In the genomic region with DNA sequence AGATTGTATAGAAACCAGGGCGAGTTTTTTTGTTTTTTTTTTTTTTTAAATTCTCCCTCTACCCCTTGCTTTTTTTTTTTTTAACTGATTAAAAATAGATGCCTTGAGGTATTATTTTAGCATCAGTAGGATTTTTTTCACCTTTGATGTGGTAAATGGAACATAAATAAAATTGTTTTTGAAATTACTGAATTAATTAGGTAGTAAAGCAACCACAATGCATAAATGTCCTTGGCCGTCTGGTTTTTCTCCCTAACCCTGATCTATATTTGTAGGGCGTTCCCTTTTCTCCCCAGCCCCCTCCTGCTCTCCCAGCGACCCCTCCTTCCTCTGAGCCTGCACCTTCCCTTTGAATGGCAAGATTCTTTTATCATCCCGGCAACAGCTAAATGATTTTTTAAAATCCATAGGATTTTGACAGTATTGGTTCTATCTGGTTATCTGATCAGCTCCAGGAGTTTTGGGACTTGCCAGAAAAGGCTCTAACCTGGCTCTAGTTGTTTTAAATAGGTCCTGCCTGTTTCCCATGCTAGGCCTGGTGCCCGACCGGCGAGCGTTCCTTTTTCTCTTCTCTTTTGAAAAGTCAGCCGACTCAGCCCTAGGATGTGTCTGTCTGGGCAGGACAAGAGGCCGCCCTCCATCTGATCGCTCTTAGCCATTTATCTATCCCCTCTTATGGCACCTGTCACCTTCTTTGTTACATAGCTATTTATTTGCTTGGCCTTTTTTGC, we compare ENCODE assay signal across 9 cellular contexts.
A peak's percentile ranks its signal among the peaks of the same experiment; 100 is the strongest.
DNase-seq lines count a peak whose midpoint lies in the region; ATAC-seq and TF ChIP-seq lines count a peak whose summit lies in the region.
"Had no signal": no experiment of that assay in that cellular context is flagged by ENCODE, and none has a peak within 500 bp of the region (broad histone marks: within the 10 kb centered on the region; RNA-seq: fewer than 3 reads in every experiment).

No MANE protein-coding gene starts in this region.

- no peak for ATAC-seq in GM21360 (IDR thresholded peaks at IDR 0.05; ENCODE audit: unreplicated experiment)
- ATAC-seq in GM21526 (IDR thresholded peaks at IDR 0.05; ENCODE audit: low FRiP score, unreplicated experiment): no peak

- peak overlapping the region; percentile 34 to 89 (median 67) for H3K4me3 Mint-ChIP-seq in CD8-positive, alpha-beta memory T cell

- H3K9ac ChIP-seq in skeletal muscle tissue (ENCODE audit: low read depth in 1 of 3, low read length in 3 of 3): peak overlapping the region; percentile 40 to 86 (median 67)

- POLR2A ChIA-PET in CD8-positive, alpha-beta memory T cell (lab: Charles Lee): interaction anchor here (0.7 to 2.5 kb wide), 5 partner anchors 13 to 65 kb away, joined by 3 to 16 read pairs (median 6); no protein-coding TSS in a partner anchor
- POLR2A ChIA-PET in RWPE1 (lab: Yijun Ruan, JAX; ENCODE audit: low non-redundant PET): no interaction called here

- H3K27ac ChIP-seq in CD8-positive, alpha-beta memory T cell (ENCODE audit: low read depth, low read length): no peak overlapping the region
- H3K27ac ChIP-seq in RWPE1 (peak overlapping the region; percentile 81), esophagus squamous epithelium (peak overlapping the region; percentile 89 to 99 (median 96)), skeletal muscle tissue (ENCODE audit: low read depth, low read length) (peak overlapping the region; percentile 99)

- intact Hi-C loops in esophagus squamous epithelium (cut with DNase I): no loop called here

- TF ChIP-seq CTCF in RWPE1 (conservative IDR thresholded peaks at IDR 0.05; ENCODE audit: low read depth): no peak
- no peak for TF ChIP-seq CTCF in esophagus squamous epithelium (IDR thresholded peaks at IDR 0.05)

- WGBS in esophagus squamous epithelium, 2 donors: 36 to 37% methylated on average over 12 of the region's 12 CpGs

- H3K9me3 ChIP-seq in CD8-positive, alpha-beta memory T cell (ENCODE audit: low read length): no peaks in the 10 kb centered on the region
- H3K9me3 ChIP-seq in esophagus squamous epithelium (no peaks in the 10 kb centered on the region), skeletal muscle tissue (ENCODE audit: control insufficient read depth in 3 of 3, low read length in 3 of 3) (no peaks in the 10 kb centered on the region)

- H3K36me3 ChIP-seq in CD8-positive, alpha-beta memory T cell (ENCODE audit: insufficient read depth, low read length): no peaks in the 10 kb centered on the region
- H3K36me3 ChIP-seq in esophagus squamous epithelium: peaks cover 0 to 4% (median 0%) of the 10 kb centered on the region in 3 donors
- no peaks in the 10 kb centered on the region for H3K36me3 ChIP-seq in skeletal muscle tissue (ENCODE audit: control insufficient read depth in 3 of 3, insufficient read depth in 3 of 3, low read length in 3 of 3)

- H3K4me1 Mint-ChIP-seq in CD8-positive, alpha-beta memory T cell: peaks cover 95 to 99% (median 96%) of the 10 kb centered on the region in 3 donors

- H3K9me3 Mint-ChIP-seq in CD8-positive, alpha-beta memory T cell: no peaks in the 10 kb centered on the region

- peak overlapping the region; percentile 75 to 95 (median 86) for H3K27ac Mint-ChIP-seq in CD8-positive, alpha-beta memory T cell

- H3K27me3 ChIP-seq in CD8-positive, alpha-beta memory T cell (ENCODE audit: insufficient read depth, low read length, poor library complexity, severe bottlenecking): no peaks in the 10 kb centered on the region
- H3K27me3 ChIP-seq in esophagus squamous epithelium: peaks cover 0 to 52% (median 0%) of the 10 kb centered on the region in 4 donors
- no peaks in the 10 kb centered on the region for H3K27me3 ChIP-seq in skeletal muscle tissue (ENCODE audit: control insufficient read depth in 3 of 3, insufficient read depth in 3 of 3, low read length in 3 of 3)

- peaks cover 0 to 2% of the 10 kb centered on the region in 2 donors for H3K27me3 Mint-ChIP-seq in CD8-positive, alpha-beta memory T cell

- no peak for TF ChIP-seq POLR2A in esophagus squamous epithelium (IDR thresholded peaks at IDR 0.05)

- no peak for DNase-seq in CD8-positive, alpha-beta memory T cell
- DNase-seq in RWPE1 (ENCODE audit: low spot score) (no peak), esophagus squamous epithelium (lab: John Stamatoyannopoulos, UW) (no peak), NCI-H82 treated with DMSO at 0.1 percent for 48 hours (lab: John Stamatoyannopoulos, UW; ENCODE audit: unreplicated experiment) (no peak)
- DNase-seq in stimulated activated CD4-positive, alpha-beta T cell treated with anti-CD3 and anti-CD28 coated beads, Interleukin-2, amount 100 ng/mL, for 24 hours: no peak
- DNase-seq: T-helper 9 cell had no signal

- H3K36me3 Mint-ChIP-seq in CD8-positive, alpha-beta memory T cell: no peaks in the 10 kb centered on the region

- CTCF ChIA-PET in CD8-positive, alpha-beta memory T cell (lab: Charles Lee): interaction anchor here (0.7 to 4.9 kb wide), 8 partner anchors 12 to 107 kb away, joined by 3 to 19 read pairs (median 4); no protein-coding TSS in a partner anchor
- CTCF ChIA-PET in RWPE1 (lab: Yijun Ruan, JAX): interaction anchor here (1.2 kb wide), 1 partner anchor 13 kb away, joined by 3 read pairs; no protein-coding TSS in a partner anchor

- peak overlapping the region; percentile 19 for H3K4me3 ChIP-seq in CD8-positive, alpha-beta memory T cell (ENCODE audit: low read length)
- H3K4me3 ChIP-seq in esophagus squamous epithelium (peak overlapping the region in 1 of 4 donors; percentile 12), skeletal muscle tissue (ENCODE audit: low read length in 3 of 3) (peak overlapping the region; percentile 8 to 22 (median 20))

- peaks cover 79% of the 10 kb centered on the region for H3K4me1 ChIP-seq in CD8-positive, alpha-beta memory T cell (ENCODE audit: insufficient read depth, low read length)
- H3K4me1 ChIP-seq in esophagus squamous epithelium: peaks cover 78 to 100% (median 90%) of the 10 kb centered on the region in 3 donors
- H3K4me1 ChIP-seq in skeletal muscle tissue (ENCODE audit: control insufficient read depth in 3 of 3, insufficient read depth in 3 of 3, low read length in 3 of 3): peaks cover 92 to 96% (median 93%) of the 10 kb centered on the region in 3 donors
